Comparison of ENCODE assay signal across 5 cellular contexts in the genomic region with DNA sequence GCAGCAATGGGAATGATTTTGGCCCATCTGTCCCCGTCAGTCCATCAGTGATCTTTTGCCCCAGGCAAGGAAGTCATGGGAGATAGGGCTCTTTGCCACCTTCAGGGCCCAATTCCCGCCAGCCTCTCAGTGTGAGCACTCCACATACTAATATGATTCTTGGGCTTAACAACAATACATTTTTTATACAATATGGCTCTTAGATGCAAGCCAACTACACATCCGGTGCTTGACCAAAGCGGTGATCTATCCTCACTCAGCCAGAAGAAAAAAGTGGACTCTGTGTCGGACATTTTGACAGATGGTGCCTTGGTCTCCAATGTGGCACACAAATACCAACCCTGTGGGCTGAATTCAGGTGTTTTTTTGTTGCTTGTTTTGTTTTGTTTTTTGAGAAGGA.
"Had no signal": no experiment of that assay in that cellular context is flagged by ENCODE, and none has a peak within 500 bp of the region (broad histone marks: within the 10 kb centered on the region; RNA-seq: fewer than 3 reads in every experiment).

No MANE protein-coding gene starts in this region.

- H3K27ac Mint-ChIP-seq: GM23338, H9 had no signal

- H3K4me1 Mint-ChIP-seq: GM23338, H9 had no signal

- H3K4me2 ChIP-seq: GM23338 had no signal

- DNase-seq: H9, HCEC 1CT, IMR-90 had no signal

- H3K4me3 ChIP-seq: GM23338, K562 had no signal

- H3K9me3 Mint-ChIP-seq: GM23338, H9 had no signal

- H3K4me3 Mint-ChIP-seq: GM23338, H9 had no signal
